Comparison of ENCODE assay signal across 1 cellular context in genomic region chr2:216078776-216079175, GRCh38.
TF ChIP-seq lines count a peak whose summit lies in the region.

No MANE protein-coding gene starts in this region.

TF ChIP-seq in HepG2, 621 proteins besides CTCF, POLR2A, EP300 and RAD21 (continued from another document and continues in another):
- TF ChIP-seq, protein P1, sequence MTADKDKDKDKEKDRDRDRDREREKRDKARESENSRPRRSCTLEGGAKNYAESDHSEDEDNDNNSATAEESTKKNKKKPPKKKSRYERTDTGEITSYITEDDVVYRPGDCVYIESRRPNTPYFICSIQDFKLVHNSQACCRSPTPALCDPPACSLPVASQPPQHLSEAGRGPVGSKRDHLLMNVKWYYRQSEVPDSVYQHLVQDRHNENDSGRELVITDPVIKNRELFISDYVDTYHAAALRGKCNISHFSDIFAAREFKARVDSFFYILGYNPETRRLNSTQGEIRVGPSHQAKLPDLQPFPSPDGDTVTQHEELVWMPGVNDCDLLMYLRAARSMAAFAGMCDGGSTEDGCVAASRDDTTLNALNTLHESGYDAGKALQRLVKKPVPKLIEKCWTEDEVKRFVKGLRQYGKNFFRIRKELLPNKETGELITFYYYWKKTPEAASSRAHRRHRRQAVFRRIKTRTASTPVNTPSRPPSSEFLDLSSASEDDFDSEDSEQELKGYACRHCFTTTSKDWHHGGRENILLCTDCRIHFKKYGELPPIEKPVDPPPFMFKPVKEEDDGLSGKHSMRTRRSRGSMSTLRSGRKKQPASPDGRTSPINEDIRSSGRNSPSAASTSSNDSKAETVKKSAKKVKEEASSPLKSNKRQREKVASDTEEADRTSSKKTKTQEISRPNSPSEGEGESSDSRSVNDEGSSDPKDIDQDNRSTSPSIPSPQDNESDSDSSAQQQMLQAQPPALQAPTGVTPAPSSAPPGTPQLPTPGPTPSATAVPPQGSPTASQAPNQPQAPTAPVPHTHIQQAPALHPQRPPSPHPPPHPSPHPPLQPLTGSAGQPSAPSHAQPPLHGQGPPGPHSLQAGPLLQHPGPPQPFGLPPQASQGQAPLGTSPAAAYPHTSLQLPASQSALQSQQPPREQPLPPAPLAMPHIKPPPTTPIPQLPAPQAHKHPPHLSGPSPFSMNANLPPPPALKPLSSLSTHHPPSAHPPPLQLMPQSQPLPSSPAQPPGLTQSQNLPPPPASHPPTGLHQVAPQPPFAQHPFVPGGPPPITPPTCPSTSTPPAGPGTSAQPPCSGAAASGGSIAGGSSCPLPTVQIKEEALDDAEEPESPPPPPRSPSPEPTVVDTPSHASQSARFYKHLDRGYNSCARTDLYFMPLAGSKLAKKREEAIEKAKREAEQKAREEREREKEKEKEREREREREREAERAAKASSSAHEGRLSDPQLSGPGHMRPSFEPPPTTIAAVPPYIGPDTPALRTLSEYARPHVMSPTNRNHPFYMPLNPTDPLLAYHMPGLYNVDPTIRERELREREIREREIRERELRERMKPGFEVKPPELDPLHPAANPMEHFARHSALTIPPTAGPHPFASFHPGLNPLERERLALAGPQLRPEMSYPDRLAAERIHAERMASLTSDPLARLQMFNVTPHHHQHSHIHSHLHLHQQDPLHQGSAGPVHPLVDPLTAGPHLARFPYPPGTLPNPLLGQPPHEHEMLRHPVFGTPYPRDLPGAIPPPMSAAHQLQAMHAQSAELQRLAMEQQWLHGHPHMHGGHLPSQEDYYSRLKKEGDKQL (CRISPR knock-in tag; IDR thresholded peaks at IDR 0.05; ENCODE audit: low read depth), result peak; percentile 87
- peak; percentile 97 for TF ChIP-seq TEAD3 (CRISPR knock-in tag; optimal IDR thresholded peaks at IDR 0.05; ENCODE audit: borderline replicate concordance)
- TF ChIP-seq RXRB (CRISPR knock-in tag; IDR thresholded peaks at IDR 0.05; ENCODE audit: borderline replicate concordance), result peak; percentile 99
- 0 out of 2 replicates have a peak, but pooled peaks have one; percentile 36 for TF ChIP-seq BRF2 (CRISPR knock-in tag; IDR thresholded peaks at IDR 0.05)
- TF ChIP-seq ATF7 (IDR thresholded peaks at IDR 0.05), result peak; percentile 76
- no peak; the same call in 1 of the 2 replicates for TF ChIP-seq ATF7 (CRISPR knock-in tag; IDR thresholded peaks at IDR 0.05)
- peak; percentile 94 for TF ChIP-seq DMAP1 (CRISPR knock-in tag; IDR thresholded peaks at IDR 0.05)
- no peak for TF ChIP-seq RNF2 (conservative IDR thresholded peaks at IDR 0.05; ENCODE audit: low read depth)
- no peak for TF ChIP-seq ZNF30 (CRISPR knock-in tag; IDR thresholded peaks at IDR 0.05)
- TF ChIP-seq MAFK (conservative IDR thresholded peaks at IDR 0.05 in 1 of 2, IDR thresholded peaks at IDR 0.05 in 1 of 2; ENCODE audit: low read length in 2 of 2), result peak in 1 of 2 experiments; percentile 13; a peak in 1 of 4 replicates
- no peak for TF ChIP-seq FOXP1 (IDR thresholded peaks at IDR 0.05)
- peak; percentile 93 for TF ChIP-seq FOXP1 (CRISPR knock-in tag; IDR thresholded peaks at IDR 0.05)
- TF ChIP-seq ZNF703 (CRISPR knock-in tag; IDR thresholded peaks at IDR 0.05; ENCODE audit: borderline replicate concordance), result no peak
- no peak for TF ChIP-seq PCBP1 (IDR thresholded peaks at IDR 0.05; ENCODE audit: borderline replicate concordance, low read depth, low read length)
- TF ChIP-seq NFYC (CRISPR knock-in tag; IDR thresholded peaks at IDR 0.05), result peak; percentile 46; the same call in 1 of the 2 replicates
- TF ChIP-seq ZNF335 (CRISPR knock-in tag; IDR thresholded peaks at IDR 0.05), result peak; percentile 86
- TF ChIP-seq, protein P2, sequence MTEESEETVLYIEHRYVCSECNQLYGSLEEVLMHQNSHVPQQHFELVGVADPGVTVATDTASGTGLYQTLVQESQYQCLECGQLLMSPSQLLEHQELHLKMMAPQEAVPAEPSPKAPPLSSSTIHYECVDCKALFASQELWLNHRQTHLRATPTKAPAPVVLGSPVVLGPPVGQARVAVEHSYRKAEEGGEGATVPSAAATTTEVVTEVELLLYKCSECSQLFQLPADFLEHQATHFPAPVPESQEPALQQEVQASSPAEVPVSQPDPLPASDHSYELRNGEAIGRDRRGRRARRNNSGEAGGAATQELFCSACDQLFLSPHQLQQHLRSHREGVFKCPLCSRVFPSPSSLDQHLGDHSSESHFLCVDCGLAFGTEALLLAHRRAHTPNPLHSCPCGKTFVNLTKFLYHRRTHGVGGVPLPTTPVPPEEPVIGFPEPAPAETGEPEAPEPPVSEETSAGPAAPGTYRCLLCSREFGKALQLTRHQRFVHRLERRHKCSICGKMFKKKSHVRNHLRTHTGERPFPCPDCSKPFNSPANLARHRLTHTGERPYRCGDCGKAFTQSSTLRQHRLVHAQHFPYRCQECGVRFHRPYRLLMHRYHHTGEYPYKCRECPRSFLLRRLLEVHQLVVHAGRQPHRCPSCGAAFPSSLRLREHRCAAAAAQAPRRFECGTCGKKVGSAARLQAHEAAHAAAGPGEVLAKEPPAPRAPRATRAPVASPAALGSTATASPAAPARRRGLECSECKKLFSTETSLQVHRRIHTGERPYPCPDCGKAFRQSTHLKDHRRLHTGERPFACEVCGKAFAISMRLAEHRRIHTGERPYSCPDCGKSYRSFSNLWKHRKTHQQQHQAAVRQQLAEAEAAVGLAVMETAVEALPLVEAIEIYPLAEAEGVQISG (CRISPR knock-in tag; IDR thresholded peaks at IDR 0.05), result no peak
- TF ChIP-seq, protein P3, sequence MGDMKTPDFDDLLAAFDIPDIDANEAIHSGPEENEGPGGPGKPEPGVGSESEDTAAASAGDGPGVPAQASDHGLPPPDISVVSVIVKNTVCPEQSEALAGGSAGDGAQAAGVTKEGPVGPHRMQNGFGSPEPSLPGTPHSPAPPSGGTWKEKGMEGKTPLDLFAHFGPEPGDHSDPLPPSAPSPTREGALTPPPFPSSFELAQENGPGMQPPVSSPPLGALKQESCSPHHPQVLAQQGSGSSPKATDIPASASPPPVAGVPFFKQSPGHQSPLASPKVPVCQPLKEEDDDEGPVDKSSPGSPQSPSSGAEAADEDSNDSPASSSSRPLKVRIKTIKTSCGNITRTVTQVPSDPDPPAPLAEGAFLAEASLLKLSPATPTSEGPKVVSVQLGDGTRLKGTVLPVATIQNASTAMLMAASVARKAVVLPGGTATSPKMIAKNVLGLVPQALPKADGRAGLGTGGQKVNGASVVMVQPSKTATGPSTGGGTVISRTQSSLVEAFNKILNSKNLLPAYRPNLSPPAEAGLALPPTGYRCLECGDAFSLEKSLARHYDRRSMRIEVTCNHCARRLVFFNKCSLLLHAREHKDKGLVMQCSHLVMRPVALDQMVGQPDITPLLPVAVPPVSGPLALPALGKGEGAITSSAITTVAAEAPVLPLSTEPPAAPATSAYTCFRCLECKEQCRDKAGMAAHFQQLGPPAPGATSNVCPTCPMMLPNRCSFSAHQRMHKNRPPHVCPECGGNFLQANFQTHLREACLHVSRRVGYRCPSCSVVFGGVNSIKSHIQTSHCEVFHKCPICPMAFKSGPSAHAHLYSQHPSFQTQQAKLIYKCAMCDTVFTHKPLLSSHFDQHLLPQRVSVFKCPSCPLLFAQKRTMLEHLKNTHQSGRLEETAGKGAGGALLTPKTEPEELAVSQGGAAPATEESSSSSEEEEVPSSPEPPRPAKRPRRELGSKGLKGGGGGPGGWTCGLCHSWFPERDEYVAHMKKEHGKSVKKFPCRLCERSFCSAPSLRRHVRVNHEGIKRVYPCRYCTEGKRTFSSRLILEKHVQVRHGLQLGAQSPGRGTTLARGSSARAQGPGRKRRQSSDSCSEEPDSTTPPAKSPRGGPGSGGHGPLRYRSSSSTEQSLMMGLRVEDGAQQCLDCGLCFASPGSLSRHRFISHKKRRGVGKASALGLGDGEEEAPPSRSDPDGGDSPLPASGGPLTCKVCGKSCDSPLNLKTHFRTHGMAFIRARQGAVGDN (CRISPR knock-in tag; IDR thresholded peaks at IDR 0.05), result no peak
- peak; percentile 100 for TF ChIP-seq HNF4A (CRISPR knock-in tag; IDR thresholded peaks at IDR 0.05)
- peak; percentile 68; the same call in 1 of the 2 replicates for TF ChIP-seq ZNF652 (CRISPR knock-in tag; IDR thresholded peaks at IDR 0.05; ENCODE audit: borderline replicate concordance, low read depth)
- TF ChIP-seq THAP11 (CRISPR knock-in tag; IDR thresholded peaks at IDR 0.05), result peak; percentile 87
- no peak for TF ChIP-seq PHB2 (IDR thresholded peaks at IDR 0.05; ENCODE audit: partially characterized antibody)
- peak; percentile 88 for TF ChIP-seq ESRRA (CRISPR knock-in tag; IDR thresholded peaks at IDR 0.05; ENCODE audit: low read depth)
- peak; percentile 67; the same call in 1 of the 2 replicates for TF ChIP-seq ZSCAN31 (CRISPR knock-in tag; IDR thresholded peaks at IDR 0.05; ENCODE audit: low read depth)
- peak; percentile 66; the same call in 1 of the 2 replicates for TF ChIP-seq ZNF747 (CRISPR knock-in tag; IDR thresholded peaks at IDR 0.05; ENCODE audit: borderline replicate concordance)
- TF ChIP-seq ZNF740 (CRISPR knock-in tag; IDR thresholded peaks at IDR 0.05), result no peak
- TF ChIP-seq AKNA (CRISPR knock-in tag; IDR thresholded peaks at IDR 0.05; ENCODE audit: borderline replicate concordance), result no peak
- peak; percentile 96 for TF ChIP-seq MED8 (CRISPR knock-in tag; IDR thresholded peaks at IDR 0.05; ENCODE audit: insufficient replicate concordance)
- peak; percentile 66; the same call in 1 of the 2 replicates for TF ChIP-seq KMT2A (CRISPR knock-in tag; IDR thresholded peaks at IDR 0.05)
- peak; percentile 74; the same call in 1 of the 2 replicates for TF ChIP-seq ZNF205 (CRISPR knock-in tag; IDR thresholded peaks at IDR 0.05)
- peak; percentile 93 for TF ChIP-seq ZKSCAN8 (CRISPR knock-in tag; IDR thresholded peaks at IDR 0.05; ENCODE audit: borderline replicate concordance)
- TF ChIP-seq GFI1 (CRISPR knock-in tag; IDR thresholded peaks at IDR 0.05; ENCODE audit: borderline replicate concordance), result peak; percentile 57; the same call in 1 of the 2 replicates
- no peak for TF ChIP-seq FOXM1 (CRISPR knock-in tag; IDR thresholded peaks at IDR 0.05)
- 0 out of 2 replicates have a peak, but pooled peaks have one; percentile 38 for TF ChIP-seq RBFOX2 (IDR thresholded peaks at IDR 0.05; ENCODE audit: low read depth, low read length)
- no peak for TF ChIP-seq ZNF234 (CRISPR knock-in tag; conservative IDR thresholded peaks at IDR 0.05)
- TF ChIP-seq CEBPG (CRISPR knock-in tag; IDR thresholded peaks at IDR 0.05), result peak; percentile 100
- peak; percentile 80; the same call in 1 of the 2 replicates for TF ChIP-seq EHMT2 (IDR thresholded peaks at IDR 0.05; ENCODE audit: borderline replicate concordance, low read depth, low read length)
- peak; percentile 99 for TF ChIP-seq SMAD3 (CRISPR knock-in tag; IDR thresholded peaks at IDR 0.05)
- TF ChIP-seq ZFP37 (CRISPR knock-in tag; IDR thresholded peaks at IDR 0.05; ENCODE audit: borderline replicate concordance), result no peak
- peak; percentile 54 for TF ChIP-seq SMC3 (IDR thresholded peaks at IDR 0.05; ENCODE audit: low read length)
- no peak for TF ChIP-seq ZNF530 (CRISPR knock-in tag; IDR thresholded peaks at IDR 0.05; ENCODE audit: low read depth)
- TF ChIP-seq, protein P4, sequence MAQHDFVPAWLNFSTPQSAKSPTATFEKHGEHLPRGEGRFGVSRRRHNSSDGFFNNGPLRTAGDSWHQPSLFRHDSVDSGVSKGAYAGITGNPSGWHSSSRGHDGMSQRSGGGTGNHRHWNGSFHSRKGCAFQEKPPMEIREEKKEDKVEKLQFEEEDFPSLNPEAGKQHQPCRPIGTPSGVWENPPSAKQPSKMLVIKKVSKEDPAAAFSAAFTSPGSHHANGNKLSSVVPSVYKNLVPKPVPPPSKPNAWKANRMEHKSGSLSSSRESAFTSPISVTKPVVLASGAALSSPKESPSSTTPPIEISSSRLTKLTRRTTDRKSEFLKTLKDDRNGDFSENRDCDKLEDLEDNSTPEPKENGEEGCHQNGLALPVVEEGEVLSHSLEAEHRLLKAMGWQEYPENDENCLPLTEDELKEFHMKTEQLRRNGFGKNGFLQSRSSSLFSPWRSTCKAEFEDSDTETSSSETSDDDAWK (CRISPR knock-in tag; IDR thresholded peaks at IDR 0.05), result no peak
- TF ChIP-seq ELF1 (CRISPR knock-in tag; IDR thresholded peaks at IDR 0.05), result 0 out of 2 replicates have a peak, but pooled peaks have one; percentile 43
- no peak for TF ChIP-seq AGO2 (optimal IDR thresholded peaks at IDR 0.05; ENCODE audit: low read depth, low read length)
- peak; percentile 98 for TF ChIP-seq NCOA2 (CRISPR knock-in tag; IDR thresholded peaks at IDR 0.05)
- TF ChIP-seq ZNF670 (CRISPR knock-in tag; IDR thresholded peaks at IDR 0.05; ENCODE audit: borderline replicate concordance), result peak; percentile 98
